Comparison of ENCODE assay signal across 20 cellular contexts in genomic region chr18:46678785-46679404, GRCh38. TPM values are rescaled to one million over a fixed set of nuclear protein-coding genes. Genes with fewer than 3 reads are reported as not detected.
DNase-seq lines count a peak whose midpoint lies in the region; ATAC-seq and TF ChIP-seq lines count a peak whose summit lies in the region.
"Had no signal": no experiment of that assay in that cellular context is flagged by ENCODE, and none has a peak within 500 bp of the region (broad histone marks: within the 10 kb centered on the region; RNA-seq: fewer than 3 reads in every experiment).

No MANE protein-coding gene starts in this region.

- no peak for TF ChIP-seq CTCF in thyroid gland (IDR thresholded peaks at IDR 0.05)

- WGBS in thyroid gland, 2 donors, result 86 to 89% methylated on average over 10 of the region's 10 CpGs

- in situ Hi-C loops in KBM-7 (cut with MboI; ENCODE audit: low pct_unique_long_range_greater_than_20kb, low sequenced_read_pairs), result no loop called here

- peaks cover 26 to 31% of the 10 kb centered on the region in 2 donors for H3K4me1 ChIP-seq in thyroid gland

- DNase-seq in KBM-7, result peak; percentile 14
- peak; percentile 72 for DNase-seq in MV-4-11 (lab: John Stamatoyannopoulos, UW)
- peak; percentile 67 for DNase-seq in SKM-1 (lab: John Stamatoyannopoulos, UW; ENCODE audit: unreplicated experiment)
- no peak for DNase-seq in thyroid gland
- DNase-seq in NCI-H446 (lab: John Stamatoyannopoulos, UW), result no peak
- no peak for DNase-seq in C1 segment of cervical spinal cord (lab: John Stamatoyannopoulos, UW)
- DNase-seq: CD8-positive, alpha-beta T cell; DMS79 treated with DMSO at 0.1 percent for 48 hours; HFFc6; NCI-H1436; NCI-H2029 treated with DMSO at 0.1 percent for 48 hours; NCI-H524 treated with DMSO at 0.1 percent for 48 hours; PC-3; T-cell; T1000 had no signal

- H3K27me3 ChIP-seq in thyroid gland, result no peaks in the 10 kb centered on the region

- H3K36me3 ChIP-seq in thyroid gland, result no peaks in the 10 kb centered on the region

- no peak for ATAC-seq in HG03439 (IDR thresholded peaks at IDR 0.05; ENCODE audit: unreplicated experiment)
- ATAC-seq: CD8-positive, alpha-beta T cell; PC-3; T-cell had no signal

- H3K4me3 ChIP-seq in thyroid gland (replicated peaks in 1 of 3), result no peak overlapping the region

- no peak for TF ChIP-seq POLR2A in thyroid gland (IDR thresholded peaks at IDR 0.05)

- no peaks in the 10 kb centered on the region for H3K9me3 ChIP-seq in thyroid gland

- intact Hi-C loops in thyroid gland (cut with DNase I), result no loop called here

- H3K27ac ChIP-seq in thyroid gland, result peak overlapping the region; percentile 56 to 85 (median 78)
- H3K27ac ChIP-seq: RWPE1 had no signal

RNA-seq across cellular contexts. Expression of gene LOXHD1, which starts 21.9 kb away (rescaled TPM):
- total RNA-seq in thyroid gland, result under 1 TPM; 0.11 to 0.83 (median 0.32) TPM
- total RNA-seq: B cell, HFFc6, LHCN-M2, PC-3, SK-MEL-5 had no signal

Comparison
In these comparisons a context has a peak if more than half of its experiments do, and no peak if none do; other contexts are left out.
1. DNase-seq: peak in KBM-7 (single experiment), MV-4-11 (single experiment) and SKM-1 (single experiment); none in thyroid gland (0 of 2), NCI-H446 (0 of 2) and C1 segment of cervical spinal cord (0 of 14).